1 cellular context compared by ENCODE assay signal in genomic region chr4:38730830-38731646, GRCh38.
TF ChIP-seq lines count a peak whose summit lies in the region.

No MANE protein-coding gene starts in this region.

TF ChIP-seq in GM23338, 12 proteins besides CTCF, POLR2A, EP300 and RAD21 (continued from another document):
- TF ChIP-seq ZNF462 (CRISPR knock-in tag; IDR thresholded peaks at IDR 0.05): peak; percentile 9; the same call in 1 of the 2 replicates
